1 cellular context compared by ENCODE assay signal in the genomic region with DNA sequence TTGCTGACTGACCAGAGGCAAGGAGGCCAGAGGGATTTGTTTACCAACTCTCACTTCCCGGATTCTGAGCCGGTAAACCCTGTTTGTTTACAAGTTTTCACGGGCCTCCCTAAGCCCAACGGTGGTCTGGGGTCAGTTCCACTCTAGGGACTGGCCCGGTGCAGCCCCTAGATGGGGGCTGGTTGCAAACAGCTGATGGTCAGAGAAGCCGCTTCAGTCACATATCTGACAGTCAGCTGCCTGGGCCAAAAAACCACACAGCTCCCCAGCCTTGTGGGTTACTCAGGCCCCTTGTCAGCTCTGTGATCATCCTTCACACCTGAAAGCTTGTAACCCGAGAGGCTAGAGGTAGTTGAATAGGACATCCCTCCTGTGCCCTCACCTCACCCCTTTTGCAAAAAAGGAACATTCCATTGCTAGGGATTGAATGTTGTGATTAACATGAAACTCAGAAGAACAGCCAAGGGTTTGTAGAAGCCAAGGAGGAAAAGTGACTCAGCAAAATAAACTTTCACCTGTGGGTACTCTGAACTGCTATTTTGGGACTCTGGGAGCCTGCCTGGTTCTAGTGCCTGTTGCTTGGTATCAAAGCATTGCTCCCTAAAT.
A peak's percentile ranks its signal among the peaks of the same experiment; 100 is the strongest.
TF ChIP-seq lines count a peak whose summit lies in the region.

No MANE protein-coding gene starts in this region.

TF ChIP-seq in HepG2, 621 proteins besides CTCF, POLR2A, EP300 and RAD21:
- peak; percentile 75; the same call in 1 of the 2 replicates for TF ChIP-seq TFAP4 (IDR thresholded peaks at IDR 0.05; ENCODE audit: borderline replicate concordance, low read depth)
- no peak for TF ChIP-seq CCAR2 (optimal IDR thresholded peaks at IDR 0.05; ENCODE audit: low read depth, low read length)
- TF ChIP-seq, protein P1, sequence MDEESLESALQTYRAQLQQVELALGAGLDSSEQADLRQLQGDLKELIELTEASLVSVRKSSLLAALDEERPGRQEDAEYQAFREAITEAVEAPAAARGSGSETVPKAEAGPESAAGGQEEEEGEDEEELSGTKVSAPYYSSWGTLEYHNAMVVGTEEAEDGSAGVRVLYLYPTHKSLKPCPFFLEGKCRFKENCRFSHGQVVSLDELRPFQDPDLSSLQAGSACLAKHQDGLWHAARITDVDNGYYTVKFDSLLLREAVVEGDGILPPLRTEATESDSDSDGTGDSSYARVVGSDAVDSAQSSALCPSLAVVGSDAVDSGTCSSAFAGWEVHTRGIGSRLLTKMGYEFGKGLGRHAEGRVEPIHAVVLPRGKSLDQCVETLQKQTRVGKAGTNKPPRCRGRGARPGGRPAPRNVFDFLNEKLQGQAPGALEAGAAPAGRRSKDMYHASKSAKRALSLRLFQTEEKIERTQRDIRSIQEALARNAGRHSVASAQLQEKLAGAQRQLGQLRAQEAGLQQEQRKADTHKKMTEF (CRISPR knock-in tag; IDR thresholded peaks at IDR 0.05) = peak; percentile 36; the same call in 1 of the 2 replicates
- TF ChIP-seq TGIF2 (CRISPR knock-in tag; IDR thresholded peaks at IDR 0.05) = peak; percentile 55; the same call in 1 of the 2 replicates
- peak; percentile 60 to 76 for TF ChIP-seq MAFK (conservative IDR thresholded peaks at IDR 0.05 in 1 of 2, IDR thresholded peaks at IDR 0.05 in 1 of 2; ENCODE audit: low read length in 2 of 2)
- peak; percentile 94 for TF ChIP-seq NFE2L2 (IDR thresholded peaks at IDR 0.05; ENCODE audit: low read length)
- TF ChIP-seq MAFF (IDR thresholded peaks at IDR 0.05; ENCODE audit: low read depth, low read length) = peak; percentile 54
- no peak for TF ChIP-seq FOXP1 (IDR thresholded peaks at IDR 0.05)
- TF ChIP-seq FOXP1 (CRISPR knock-in tag; IDR thresholded peaks at IDR 0.05) = peak; percentile 54
- no peak for TF ChIP-seq ZNF407 (CRISPR knock-in tag; IDR thresholded peaks at IDR 0.05; ENCODE audit: not compliant biosample characterization)
- TF ChIP-seq ZNF598 (CRISPR knock-in tag; IDR thresholded peaks at IDR 0.05; ENCODE audit: borderline replicate concordance) = 0 out of 2 replicates have a peak, but pooled peaks have one; percentile 56
- TF ChIP-seq, protein P2, sequence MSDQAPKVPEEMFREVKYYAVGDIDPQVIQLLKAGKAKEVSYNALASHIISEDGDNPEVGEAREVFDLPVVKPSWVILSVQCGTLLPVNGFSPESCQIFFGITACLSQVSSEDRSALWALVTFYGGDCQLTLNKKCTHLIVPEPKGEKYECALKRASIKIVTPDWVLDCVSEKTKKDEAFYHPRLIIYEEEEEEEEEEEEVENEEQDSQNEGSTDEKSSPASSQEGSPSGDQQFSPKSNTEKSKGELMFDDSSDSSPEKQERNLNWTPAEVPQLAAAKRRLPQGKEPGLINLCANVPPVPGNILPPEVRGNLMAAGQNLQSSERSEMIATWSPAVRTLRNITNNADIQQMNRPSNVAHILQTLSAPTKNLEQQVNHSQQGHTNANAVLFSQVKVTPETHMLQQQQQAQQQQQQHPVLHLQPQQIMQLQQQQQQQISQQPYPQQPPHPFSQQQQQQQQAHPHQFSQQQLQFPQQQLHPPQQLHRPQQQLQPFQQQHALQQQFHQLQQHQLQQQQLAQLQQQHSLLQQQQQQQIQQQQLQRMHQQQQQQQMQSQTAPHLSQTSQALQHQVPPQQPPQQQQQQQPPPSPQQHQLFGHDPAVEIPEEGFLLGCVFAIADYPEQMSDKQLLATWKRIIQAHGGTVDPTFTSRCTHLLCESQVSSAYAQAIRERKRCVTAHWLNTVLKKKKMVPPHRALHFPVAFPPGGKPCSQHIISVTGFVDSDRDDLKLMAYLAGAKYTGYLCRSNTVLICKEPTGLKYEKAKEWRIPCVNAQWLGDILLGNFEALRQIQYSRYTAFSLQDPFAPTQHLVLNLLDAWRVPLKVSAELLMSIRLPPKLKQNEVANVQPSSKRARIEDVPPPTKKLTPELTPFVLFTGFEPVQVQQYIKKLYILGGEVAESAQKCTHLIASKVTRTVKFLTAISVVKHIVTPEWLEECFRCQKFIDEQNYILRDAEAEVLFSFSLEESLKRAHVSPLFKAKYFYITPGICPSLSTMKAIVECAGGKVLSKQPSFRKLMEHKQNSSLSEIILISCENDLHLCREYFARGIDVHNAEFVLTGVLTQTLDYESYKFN (CRISPR knock-in tag; conservative IDR thresholded peaks at IDR 0.05) = 0 out of 2 replicates have a peak, but pooled peaks have one; percentile 4
- TF ChIP-seq SRSF9 (IDR thresholded peaks at IDR 0.05; ENCODE audit: borderline replicate concordance, insufficient read depth, low read depth, low read length, poor library complexity, severe bottlenecking) = no peak
- no peak for TF ChIP-seq SMAD1 (CRISPR knock-in tag; IDR thresholded peaks at IDR 0.05; ENCODE audit: borderline replicate concordance, low read depth)
- TF ChIP-seq SALL1 (CRISPR knock-in tag; IDR thresholded peaks at IDR 0.05) = peak; percentile 31; the same call in 1 of the 2 replicates
- 0 out of 2 replicates have a peak, but pooled peaks have one; percentile 50 for TF ChIP-seq SAP130 (CRISPR knock-in tag; IDR thresholded peaks at IDR 0.05; ENCODE audit: low read depth)
